ENCODE assay signal across 11 cellular contexts in genomic region chr2:102238039-102238756, GRCh38. TPM values are rescaled to one million over a fixed set of nuclear protein-coding genes. Genes with fewer than 3 reads are reported as not detected.
A peak's percentile ranks its signal among the peaks of the same experiment; 100 is the strongest.
DNase-seq lines count a peak whose midpoint lies in the region; ATAC-seq and TF ChIP-seq lines count a peak whose summit lies in the region.
"Had no signal": no experiment of that assay in that cellular context is flagged by ENCODE, and none has a peak within 500 bp of the region (broad histone marks: within the 10 kb centered on the region; RNA-seq: fewer than 3 reads in every experiment).

No MANE protein-coding gene starts in this region.

- ATAC-seq in CD4-positive, CD25-positive, alpha-beta regulatory T cell (ENCODE audit: low read depth in 2 of 2): no peak
- peak; percentile 46 for ATAC-seq in body of pancreas

- no peak overlapping the region for H2BK5ac ChIP-seq in mesendoderm (ENCODE audit: low read length)

- no peaks in the 10 kb centered on the region for H4K20me1 ChIP-seq in smooth muscle cell (ENCODE audit: low read depth)

- no peak overlapping the region for H3K27ac ChIP-seq in CD4-positive, CD25-positive, alpha-beta regulatory T cell (ENCODE audit: insufficient read depth, low read length, poor library complexity, severe bottlenecking)
- H3K27ac ChIP-seq in body of pancreas (peak overlapping the region in 2 of 4 donors; percentile 31 to 37), mesendoderm (ENCODE audit: low read depth, low read length) (no peak overlapping the region), smooth muscle cell (ENCODE audit: low read depth) (no peak overlapping the region)
- H3K27ac ChIP-seq: ascending aorta had no signal

- 48% methylated on average over 10 of the region's 10 CpGs for WGBS in body of pancreas, 2 donors
- WGBS in mesendoderm (ENCODE audit: extremely low coverage, insufficient coverage, low lambda C conversion rate): no CpG with 5 or more reads among the region's 10 CpGs
- 82% methylated on average over 10 of the region's 10 CpGs for WGBS in smooth muscle cell (ENCODE audit: low lambda C conversion rate)

- no peaks in the 10 kb centered on the region for H3K36me3 Mint-ChIP-seq in CD4-positive, CD25-positive, alpha-beta regulatory T cell
- no peaks in the 10 kb centered on the region for H3K36me3 Mint-ChIP-seq in progenitor cell of endocrine pancreas (ENCODE audit: insufficient read depth)

- H3F3A ChIP-seq in smooth muscle cell (ENCODE audit: low read depth): peaks cover 7% of the 10 kb centered on the region

- H2BK120ac ChIP-seq in mesendoderm (ENCODE audit: low read depth, low read length): no peak overlapping the region

- H3K9ac ChIP-seq in mesendoderm (ENCODE audit: low read length) (no peak overlapping the region), smooth muscle cell (ENCODE audit: low read depth) (no peak overlapping the region)

- H3K4me1 ChIP-seq in CD4-positive, CD25-positive, alpha-beta regulatory T cell (ENCODE audit: control insufficient read depth, insufficient read depth, low read length, poor library complexity, severe bottlenecking): peaks cover 21% of the 10 kb centered on the region
- H3K4me1 ChIP-seq in body of pancreas: peaks cover 18% of the 10 kb centered on the region
- H3K4me1 ChIP-seq in mesendoderm (ENCODE audit: control insufficient read depth, low read depth, low read length): no peaks in the 10 kb centered on the region
- no peaks in the 10 kb centered on the region for H3K4me1 ChIP-seq in smooth muscle cell (ENCODE audit: low read depth)

- H3K9me3 ChIP-seq in CD4-positive, CD25-positive, alpha-beta regulatory T cell (ENCODE audit: control insufficient read depth in 2 of 2, low read length in 2 of 2): no peaks in the 10 kb centered on the region
- H3K9me3 ChIP-seq in body of pancreas (no peaks in the 10 kb centered on the region), smooth muscle cell (replicated peaks; ENCODE audit: low read depth) (no peaks in the 10 kb centered on the region)
- H3K9me3 ChIP-seq: ascending aorta, spleen had no signal

- intact Hi-C loops in body of pancreas (cut with DNase I): loop anchor here (5.0 kb wide), 1 partner anchor 216 kb away; no protein-coding TSS in a partner anchor

- H3K23ac ChIP-seq in mesendoderm (ENCODE audit: low read length): no peak overlapping the region

- H3K9me3 Mint-ChIP-seq in CD4-positive, CD25-positive, alpha-beta regulatory T cell: no peaks in the 10 kb centered on the region
- H3K9me3 Mint-ChIP-seq in progenitor cell of endocrine pancreas (ENCODE audit: low read depth): no peaks in the 10 kb centered on the region

- H3K79me2 ChIP-seq in mesendoderm (ENCODE audit: control insufficient read depth, insufficient read depth, low read length) (no peaks in the 10 kb centered on the region), smooth muscle cell (ENCODE audit: low read depth) (no peaks in the 10 kb centered on the region)

- peak overlapping the region in 2 of 3 donors; percentile 91 for H3K27ac Mint-ChIP-seq in CD4-positive, CD25-positive, alpha-beta regulatory T cell
- peak overlapping the region; percentile 65 for H3K27ac Mint-ChIP-seq in progenitor cell of endocrine pancreas

- no peaks in the 10 kb centered on the region for H3K27me3 ChIP-seq in CD4-positive, CD25-positive, alpha-beta regulatory T cell (ENCODE audit: control insufficient read depth, insufficient read depth, low read length)
- no peaks in the 10 kb centered on the region for H3K27me3 ChIP-seq in body of pancreas
- H3K27me3 ChIP-seq in mesendoderm (ENCODE audit: insufficient read depth, low read length, poor library complexity): no peaks in the 10 kb centered on the region
- no peaks in the 10 kb centered on the region for H3K27me3 ChIP-seq in smooth muscle cell (ENCODE audit: low read depth)
- H3K27me3 ChIP-seq: ascending aorta had no signal

- no peak overlapping the region for H2AFZ ChIP-seq in smooth muscle cell (ENCODE audit: low read depth)

- TF ChIP-seq POLR2A in body of pancreas (IDR thresholded peaks at IDR 0.05): no peak

- H4K8ac ChIP-seq in mesendoderm (ENCODE audit: low read depth, low read length): no peak overlapping the region

- H3K4ac ChIP-seq in mesendoderm (ENCODE audit: low read depth, low read length): no peak overlapping the region

- TF ChIP-seq CTCF in HFF-Myc (IDR thresholded peaks at IDR 0.05; ENCODE audit: low read depth, low read length, missing control alignments): no peak
- TF ChIP-seq CTCF in body of pancreas (IDR thresholded peaks at IDR 0.05): no peak
- TF ChIP-seq CTCF in progenitor cell of endocrine pancreas (IDR thresholded peaks at IDR 0.05; ENCODE audit: unreplicated experiment): no peak
- TF ChIP-seq CTCF in smooth muscle cell (IDR thresholded peaks at IDR 0.05; ENCODE audit: borderline replicate concordance, insufficient read depth, poor library complexity, severe bottlenecking): no peak

- no peak overlapping the region for H3K4me2 ChIP-seq in mesendoderm (ENCODE audit: low read length)
- H3K4me2 ChIP-seq in smooth muscle cell: no peak overlapping the region

- H2BK15ac ChIP-seq in mesendoderm (replicated peaks; ENCODE audit: low read depth): no peak overlapping the region

- H2AK5ac ChIP-seq in mesendoderm (ENCODE audit: low read length): no peak overlapping the region

- peak in 1 of 3 donors; percentile 42 for DNase-seq in CD4-positive, CD25-positive, alpha-beta regulatory T cell
- DNase-seq in HFF-Myc (ENCODE audit: extremely low read depth, low read depth): peak; percentile 51
- DNase-seq in body of pancreas: peak in 1 of 4 donors; percentile 38
- no peak for DNase-seq in progenitor cell of endocrine pancreas (ENCODE audit: low spot score, unreplicated experiment)
- DNase-seq in mesendoderm: no peak
- no peak for DNase-seq in smooth muscle cell (lab: John Stamatoyannopoulos, UW; ENCODE audit: unreplicated experiment)
- no peak for DNase-seq in NCI-H128 (lab: John Stamatoyannopoulos, UW; ENCODE audit: unreplicated experiment)
- DNase-seq: NCI-H1417 treated with DMSO at 0.1 percent for 48 hours, spleen had no signal

- no peak overlapping the region for H3K56ac ChIP-seq in mesendoderm (ENCODE audit: low read length)

- no peak overlapping the region for H3K18ac ChIP-seq in mesendoderm (ENCODE audit: low read length)

- no peaks in the 10 kb centered on the region for H3K79me1 ChIP-seq in mesendoderm (ENCODE audit: low read length)

- no peaks in the 10 kb centered on the region for H3K36me3 ChIP-seq in CD4-positive, CD25-positive, alpha-beta regulatory T cell (ENCODE audit: control insufficient read depth, insufficient read depth, low read length)
- H3K36me3 ChIP-seq in body of pancreas (replicated peaks in 1 of 2; ENCODE audit: insufficient read depth in 1 of 2, low read depth in 2 of 2) (no peaks in the 10 kb centered on the region), mesendoderm (ENCODE audit: control insufficient read depth, insufficient read depth, low read length) (no peaks in the 10 kb centered on the region), smooth muscle cell (ENCODE audit: low read depth) (no peaks in the 10 kb centered on the region)
- H3K36me3 ChIP-seq: ascending aorta, spleen had no signal

- peaks cover 11 to 31% (median 14%) of the 10 kb centered on the region in 4 donors for H3K4me1 Mint-ChIP-seq in CD4-positive, CD25-positive, alpha-beta regulatory T cell
- H3K4me1 Mint-ChIP-seq in progenitor cell of endocrine pancreas (ENCODE audit: low read depth): peaks cover 6% of the 10 kb centered on the region

- no peak overlapping the region for H3K4me3 Mint-ChIP-seq in CD4-positive, CD25-positive, alpha-beta regulatory T cell
- H3K4me3 Mint-ChIP-seq in progenitor cell of endocrine pancreas (ENCODE audit: low read depth): no peak overlapping the region

- no peak overlapping the region for H3K4me3 ChIP-seq in CD4-positive, CD25-positive, alpha-beta regulatory T cell (ENCODE audit: low read depth, low read length)
- H3K4me3 ChIP-seq in HFF-Myc (replicated peaks; ENCODE audit: low read depth, low read length) (no peak overlapping the region), body of pancreas (no peak overlapping the region), mesendoderm (ENCODE audit: low read length) (no peak overlapping the region), smooth muscle cell (no peak overlapping the region)
- H3K4me3 ChIP-seq: ascending aorta, spleen had no signal

- no peak overlapping the region for H4K5ac ChIP-seq in mesendoderm (ENCODE audit: low read length)

- H3K27me3 Mint-ChIP-seq in CD4-positive, CD25-positive, alpha-beta regulatory T cell: no peaks in the 10 kb centered on the region
- peaks cover 4% of the 10 kb centered on the region for H3K27me3 Mint-ChIP-seq in progenitor cell of endocrine pancreas

RNA-seq across cellular contexts. Expression of gene IL1RL2, which starts 51.4 kb away (rescaled TPM):
- not detected for total RNA-seq in CD4-positive, CD25-positive, alpha-beta regulatory T cell
- polyA plus RNA-seq in CD4-positive, CD25-positive, alpha-beta regulatory T cell: not detected
- total RNA-seq in body of pancreas (under 1 TPM in 1 of 2 donors, not detected in 1; 0.52 TPM), progenitor cell of endocrine pancreas (not detected in 2 replicates), smooth muscle cell (0.13 and 0.40 TPM in 2 replicates)
- not detected for polyA plus RNA-seq in mesendoderm (2013, experiment 1 of 2)
- polyA plus RNA-seq in mesendoderm (2013, experiment 2 of 2): not detected
- 0.10 and 1.2 TPM in 2 replicates for polyA plus RNA-seq in smooth muscle cell
- total RNA-seq: ascending aorta, G401 had no signal
